ENCODE assay signal across 16 cellular contexts in the genomic region with DNA sequence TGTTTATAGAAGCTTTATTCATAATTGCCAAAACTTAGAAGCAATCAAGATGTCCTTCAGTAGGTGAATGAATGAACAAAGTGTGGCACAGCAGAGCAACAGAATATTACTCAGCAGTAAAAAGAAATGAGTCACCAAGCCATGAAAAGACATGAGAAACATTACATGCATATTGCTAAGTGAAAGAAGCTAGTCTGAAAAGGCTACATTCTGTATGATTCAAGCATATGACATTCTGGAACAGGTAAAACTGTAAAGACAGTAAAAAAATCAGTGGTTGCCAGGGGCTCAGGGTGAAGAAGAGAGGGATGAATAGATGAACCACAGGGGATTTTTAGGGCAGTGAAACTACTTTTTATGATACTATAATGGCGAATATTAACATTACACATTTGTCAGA.
DNase-seq lines count a peak whose midpoint lies in the region; ATAC-seq, FAIRE-seq and TF ChIP-seq lines count a peak whose summit lies in the region.
"Had no signal": no experiment of that assay in that cellular context is flagged by ENCODE, and none has a peak within 500 bp of the region (broad histone marks: within the 10 kb centered on the region; RNA-seq: fewer than 3 reads in every experiment).

No MANE protein-coding gene starts in this region.

- no peaks in the 10 kb centered on the region for H3K9me3 ChIP-seq in left ventricle myocardium inferior (replicated peaks)
- H3K9me3 ChIP-seq: MG63, tibial artery had no signal

- H3K27ac ChIP-seq in left ventricle myocardium inferior (replicated peaks): no peak overlapping the region
- H3K27ac ChIP-seq: coronary artery, SK-N-MC, skin epidermis, tibial artery had no signal

- TF ChIP-seq POLR2A in GM12892 (IDR thresholded peaks at IDR 0.05; ENCODE audit: low read depth, low read length): no peak

- no peaks in the 10 kb centered on the region for H3K36me3 ChIP-seq in left ventricle myocardium inferior
- H3K36me3 ChIP-seq: MG63, tibial artery had no signal

- DNase-seq in GM12892 (ENCODE audit: insufficient read length): no peak
- no peak for DNase-seq in head of caudate nucleus
- no peak for DNase-seq in NCI-H748 (lab: John Stamatoyannopoulos, UW; ENCODE audit: unreplicated experiment)
- DNase-seq in left ventricle myocardium inferior: no peak
- no peak for DNase-seq in foreskin melanocyte
- DNase-seq: anterior cingulate cortex, mammary epithelial cell, MG63, tibial artery had no signal

- H3K4me1 ChIP-seq in left ventricle myocardium inferior: no peaks in the 10 kb centered on the region
- H3K4me1 ChIP-seq: tibial artery had no signal

- no peak for TF ChIP-seq CTCF in left ventricle myocardium inferior (IDR thresholded peaks at IDR 0.05; ENCODE audit: borderline replicate concordance)

- ATAC-seq in GM18519 (IDR thresholded peaks at IDR 0.05; ENCODE audit: low FRiP score, unreplicated experiment) (peak; percentile 84), GM21786 (IDR thresholded peaks at IDR 0.05; ENCODE audit: unreplicated experiment) (peak; percentile 48), HG03354 (IDR thresholded peaks at IDR 0.05; ENCODE audit: poor library complexity, severe bottlenecking, unreplicated experiment) (peak; percentile 64)
- ATAC-seq: HCT116 had no signal

- intact Hi-C loops in head of caudate nucleus (cut with DNase I) (no loop called here), left ventricle myocardium inferior (cut with micrococcal nuclease) (no loop called here)

- no peak overlapping the region for H3K4me3 ChIP-seq in left ventricle myocardium inferior
- H3K4me3 ChIP-seq: coronary artery, MG63, SK-N-MC, skin epidermis, tibial artery had no signal

- FAIRE-seq in GM12892 (lab: Jason Lieb, UNC): peak; percentile 48

- no peaks in the 10 kb centered on the region for H3K27me3 ChIP-seq in left ventricle myocardium inferior (ENCODE audit: low read depth)
- H3K27me3 ChIP-seq: MG63, tibial artery had no signal
